26 cellular contexts compared by ENCODE assay signal in genomic region chr2:143225931-143226330, GRCh38.
DNase-seq lines count a peak whose midpoint lies in the region; ATAC-seq and TF ChIP-seq lines count a peak whose summit lies in the region.
"Had no signal": no experiment of that assay in that cellular context is flagged by ENCODE, and none has a peak within 500 bp of the region (broad histone marks: within the 10 kb centered on the region; RNA-seq: fewer than 3 reads in every experiment).

No MANE protein-coding gene starts in this region.

- no peaks in the 10 kb centered on the region for H3K27me3 Mint-ChIP-seq in activated naive CD4-positive, alpha-beta T cell treated with anti-CD3 and anti-CD28 coated beads, Interleukin-2, amount 10 ng/mL, durations not matched to agents 7 days and 5 days
- H3K27me3 Mint-ChIP-seq in activated CD8-positive, alpha-beta T cell treated with anti-CD3 and anti-CD28 coated beads for 36 hours: no peaks in the 10 kb centered on the region
- no peaks in the 10 kb centered on the region for H3K27me3 Mint-ChIP-seq in naive thymus-derived CD4-positive, alpha-beta T cell
- H3K27me3 Mint-ChIP-seq: IgD-negative memory B cell, type B pancreatic cell had no signal

- TF ChIP-seq CTCF in activated CD8-positive, alpha-beta T cell treated with anti-CD3 and anti-CD28 coated beads for 36 hours (IDR thresholded peaks at IDR 0.05): no peak
- TF ChIP-seq CTCF in omental fat pad (IDR thresholded peaks at IDR 0.05): no peak

- no peak overlapping the region for H3K4me3 ChIP-seq in GM23248
- H3K4me3 ChIP-seq in naive thymus-derived CD4-positive, alpha-beta T cell (ENCODE audit: low read length): no peak overlapping the region
- H3K4me3 ChIP-seq: BLaER1, gastrocnemius medialis, prostate gland had no signal

- DNase-seq in activated naive CD4-positive, alpha-beta T cell treated with anti-CD3 and anti-CD28 coated beads, Interleukin-2, amount 10 ng/mL, durations not matched to agents 7 days and 5 days: no peak
- DNase-seq in activated naive CD4-positive, alpha-beta T cell (lab: John Stamatoyannopoulos, UW): no peak
- DNase-seq in GM23248 (no peak), COLO668 (lab: John Stamatoyannopoulos, UW; ENCODE audit: unreplicated experiment) (no peak), omental fat pad (ENCODE audit: low spot score) (no peak)
- DNase-seq in activated CD8-positive, alpha-beta T cell treated with anti-CD3 and anti-CD28 coated beads for 36 hours: no peak
- DNase-seq in naive thymus-derived CD4-positive, alpha-beta T cell: no peak
- DNase-seq: activated CD8-positive, alpha-beta memory T cell treated with anti-CD3 and anti-CD28 coated beads for 24 hours; activated naive CD4-positive, alpha-beta T cell treated with Interleukin-2 at 50 U/mL for 16 hours; amygdala; Calu3; DMS79 treated with DMSO at 0.1 percent for 48 hours; gastrocnemius medialis; GF-D8; MV-4-11; NCI-H146; NCI-H2107; stimulated activated CD4-positive, alpha-beta T cell treated with anti-CD3 and anti-CD28 coated beads, Interleukin-4, amount 100 ng/mL, for 1 hour; substantia nigra had no signal

- in situ Hi-C loops in GM23248 (cut with MboI): no loop called here

- H3K9me3 ChIP-seq in GM23248 (ENCODE audit: low read depth): no peaks in the 10 kb centered on the region
- H3K9me3 ChIP-seq in naive thymus-derived CD4-positive, alpha-beta T cell (ENCODE audit: control insufficient read depth in 2 of 3, low read length in 3 of 3): peaks cover 0 to 3% (median 0%) of the 10 kb centered on the region in 3 experiments
- H3K9me3 ChIP-seq: BLaER1, gastrocnemius medialis, neutrophil, prostate gland had no signal

- peak overlapping the region; percentile 28; the same call in 1 of the 2 replicates for H2AFZ ChIP-seq in GM23248

- peaks cover 70% of the 10 kb centered on the region for H3K36me3 Mint-ChIP-seq in activated naive CD4-positive, alpha-beta T cell treated with anti-CD3 and anti-CD28 coated beads, Interleukin-2, amount 10 ng/mL, durations not matched to agents 7 days and 5 days
- peaks cover 20% of the 10 kb centered on the region for H3K36me3 Mint-ChIP-seq in activated CD8-positive, alpha-beta T cell treated with anti-CD3 and anti-CD28 coated beads for 36 hours (ENCODE audit: low read depth)
- H3K36me3 Mint-ChIP-seq in naive thymus-derived CD4-positive, alpha-beta T cell: peaks cover 11 to 57% (median 26%) of the 10 kb centered on the region in 5 donors
- H3K36me3 Mint-ChIP-seq: mesothelial cell of epicardium, type B pancreatic cell had no signal

- intact Hi-C loops in activated CD8-positive, alpha-beta T cell treated with anti-CD3 and anti-CD28 coated beads for 36 hours (cut with micrococcal nuclease): loop anchor here (10.0 kb wide), 1 partner anchor 191 kb away; no protein-coding TSS in a partner anchor
- intact Hi-C loops in naive thymus-derived CD4-positive, alpha-beta T cell (cut with micrococcal nuclease): loop anchor here in 1 of 2 donors (1.0 kb wide), 1 partner anchor 32 kb away; no protein-coding TSS in a partner anchor

- H3K4me1 Mint-ChIP-seq in activated naive CD4-positive, alpha-beta T cell treated with anti-CD3 and anti-CD28 coated beads, Interleukin-2, amount 10 ng/mL, durations not matched to agents 7 days and 5 days: peaks cover 62% of the 10 kb centered on the region
- H3K4me1 Mint-ChIP-seq in activated CD8-positive, alpha-beta T cell treated with anti-CD3 and anti-CD28 coated beads for 36 hours (ENCODE audit: low read depth): peaks cover 56% of the 10 kb centered on the region
- peaks cover 24 to 80% (median 59%) of the 10 kb centered on the region in 7 donors for H3K4me1 Mint-ChIP-seq in naive thymus-derived CD4-positive, alpha-beta T cell

- peak overlapping the region; percentile 35 for H3K27ac Mint-ChIP-seq in activated naive CD4-positive, alpha-beta T cell treated with anti-CD3 and anti-CD28 coated beads, Interleukin-2, amount 10 ng/mL, durations not matched to agents 7 days and 5 days
- H3K27ac Mint-ChIP-seq in activated CD8-positive, alpha-beta T cell treated with anti-CD3 and anti-CD28 coated beads for 36 hours: peak overlapping the region; percentile 23
- peak overlapping the region in 8 of 9 donors; percentile 11 to 81 (median 56) for H3K27ac Mint-ChIP-seq in naive thymus-derived CD4-positive, alpha-beta T cell
- H3K27ac Mint-ChIP-seq: mesothelial cell of epicardium, type B pancreatic cell had no signal

- no peak for ATAC-seq in activated CD8-positive, alpha-beta T cell treated with anti-CD3 and anti-CD28 coated beads for 36 hours
- ATAC-seq in naive thymus-derived CD4-positive, alpha-beta T cell: no peak
- no peak for ATAC-seq in GM19455 (IDR thresholded peaks at IDR 0.05; ENCODE audit: unreplicated experiment)
- no peak for ATAC-seq in omental fat pad (ENCODE audit: low FRiP score)
- ATAC-seq: gastrocnemius medialis had no signal

- no peaks in the 10 kb centered on the region for H3K79me2 ChIP-seq in GM23248 (ENCODE audit: insufficient read depth)

- H3K27ac ChIP-seq in GM23248: no peak overlapping the region
- H3K27ac ChIP-seq in naive thymus-derived CD4-positive, alpha-beta T cell (ENCODE audit: low read depth, low read length): no peak overlapping the region
- H3K27ac ChIP-seq: BLaER1, gastrocnemius medialis, prostate gland had no signal

- POLR2A ChIA-PET in activated CD8-positive, alpha-beta T cell treated with anti-CD3 and anti-CD28 coated beads for 36 hours (lab: Charles Lee): no interaction called here
- POLR2A ChIA-PET in naive thymus-derived CD4-positive, alpha-beta T cell (lab: Charles Lee): interaction anchor here (1.4 kb wide), 1 partner anchor 115 kb away, joined by 3 read pairs; no protein-coding TSS in a partner anchor

- no peak overlapping the region for H3K9ac ChIP-seq in GM23248
- H3K9ac ChIP-seq: BLaER1 had no signal

- CTCF ChIA-PET in activated naive CD4-positive, alpha-beta T cell treated with anti-CD3 and anti-CD28 coated beads, Interleukin-2, amount 10 ng/mL, durations not matched to agents 7 days and 5 days (lab: Charles Lee): interaction anchor here (1.1 kb wide), 1 partner anchor 34 kb away, joined by 4 read pairs; no protein-coding TSS in a partner anchor
- CTCF ChIA-PET in activated CD8-positive, alpha-beta T cell treated with anti-CD3 and anti-CD28 coated beads for 36 hours (lab: Charles Lee): interaction anchor here (0.7 to 6.5 kb wide), 6 partner anchors 15 to 114 kb away, joined by 3 to 51 read pairs (median 6); no protein-coding TSS in a partner anchor
- CTCF ChIA-PET in naive thymus-derived CD4-positive, alpha-beta T cell (lab: Charles Lee): interaction anchor here (1.2 kb wide), 1 partner anchor 115 kb away, joined by 4 read pairs; no protein-coding TSS in a partner anchor

- no peak overlapping the region for H3K4me3 Mint-ChIP-seq in activated naive CD4-positive, alpha-beta T cell treated with anti-CD3 and anti-CD28 coated beads, Interleukin-2, amount 10 ng/mL, durations not matched to agents 7 days and 5 days
- H3K4me3 Mint-ChIP-seq in activated CD8-positive, alpha-beta T cell treated with anti-CD3 and anti-CD28 coated beads for 36 hours: no peak overlapping the region
- H3K4me3 Mint-ChIP-seq in naive thymus-derived CD4-positive, alpha-beta T cell: peak overlapping the region in 6 of 10 donors; percentile 3 to 56 (median 23)
- H3K4me3 Mint-ChIP-seq: IgD-negative memory B cell, mesothelial cell of epicardium, type B pancreatic cell had no signal

- H3F3A ChIP-seq in GM23248 (ENCODE audit: insufficient read depth): no peaks in the 10 kb centered on the region

- 0 out of 2 replicates have a peak, but pooled peaks cover 5% of the 10 kb centered on the region for H3K27me3 ChIP-seq in GM23248 (replicated peaks; ENCODE audit: insufficient read depth)
- no peaks in the 10 kb centered on the region for H3K27me3 ChIP-seq in naive thymus-derived CD4-positive, alpha-beta T cell (ENCODE audit: control insufficient read depth in 2 of 2, insufficient read depth in 2 of 2, low read length in 2 of 2)
- H3K27me3 ChIP-seq: BLaER1, gastrocnemius medialis, neutrophil had no signal

- H3K9me3 Mint-ChIP-seq in activated naive CD4-positive, alpha-beta T cell treated with anti-CD3 and anti-CD28 coated beads, Interleukin-2, amount 10 ng/mL, durations not matched to agents 7 days and 5 days: no peaks in the 10 kb centered on the region
- H3K9me3 Mint-ChIP-seq in activated CD8-positive, alpha-beta T cell treated with anti-CD3 and anti-CD28 coated beads for 36 hours: peaks cover 1% of the 10 kb centered on the region
- peaks cover 0 to 4% (median 0%) of the 10 kb centered on the region in 11 donors for H3K9me3 Mint-ChIP-seq in naive thymus-derived CD4-positive, alpha-beta T cell
- H3K9me3 Mint-ChIP-seq: IgD-negative memory B cell, mesothelial cell of epicardium, type B pancreatic cell had no signal

- H3K4me2 ChIP-seq in GM23248 (ENCODE audit: unreplicated experiment): no peak overlapping the region
- H3K4me2 ChIP-seq: BLaER1 had no signal

- no peaks in the 10 kb centered on the region for H4K20me1 ChIP-seq in GM23248 (ENCODE audit: insufficient read depth)
- H4K20me1 ChIP-seq: BLaER1 had no signal

- no peaks in the 10 kb centered on the region for H3K4me1 ChIP-seq in GM23248 (ENCODE audit: insufficient read depth)
- peaks cover 10 to 18% of the 10 kb centered on the region in 2 donors for H3K4me1 ChIP-seq in naive thymus-derived CD4-positive, alpha-beta T cell (ENCODE audit: control insufficient read depth in 2 of 2, insufficient read depth in 2 of 2, low read length in 2 of 2)
- H3K4me1 ChIP-seq: BLaER1, gastrocnemius medialis, prostate gland had no signal

- H3K36me3 ChIP-seq in GM23248 (ENCODE audit: low read depth): no peaks in the 10 kb centered on the region
- peaks cover 0 to 24% (median 8%) of the 10 kb centered on the region in 3 experiments for H3K36me3 ChIP-seq in naive thymus-derived CD4-positive, alpha-beta T cell (ENCODE audit: control insufficient read depth in 2 of 3, insufficient read depth in 3 of 3, low read length in 3 of 3)
- H3K36me3 ChIP-seq: gastrocnemius medialis, prostate gland had no signal

- 45 to 46% methylated on average over 4 of the region's 4 CpGs for WGBS in GM23248 (ENCODE audit: low coverage in 1 of 2, low lambda C conversion rate in 2 of 2, missing lambda C conversion rate in 2 of 2), 2 experiments

- H3K9me2 ChIP-seq in GM23248 (ENCODE audit: insufficient read depth): no peaks in the 10 kb centered on the region

Comparison
In these comparisons a context has a peak if more than half of its experiments do, and no peak if none do; other contexts are left out.
1. H3K4me3 Mint-ChIP-seq: peak in naive thymus-derived CD4-positive, alpha-beta T cell (6 of 10); none in activated naive CD4-positive, alpha-beta T cell treated with anti-CD3 and anti-CD28 coated beads, Interleukin-2, amount 10 ng/mL, durations not matched to agents 7 days and 5 days (single experiment) and activated CD8-positive, alpha-beta T cell treated with anti-CD3 and anti-CD28 coated beads for 36 hours (single experiment).
2. Peak in every context shown above with its lines, with median percentiles within 50 percentile points of each other: H3K27ac Mint-ChIP-seq.